19 cellular contexts compared by ENCODE assay signal in genomic region chr12:68233498-68233897, GRCh38. TPM values are rescaled to one million over a fixed set of nuclear protein-coding genes. Genes with fewer than 3 reads are reported as not detected.
DNase-seq lines count a peak whose midpoint lies in the region; ATAC-seq and TF ChIP-seq lines count a peak whose summit lies in the region.
"Had no signal": no experiment of that assay in that cellular context is flagged by ENCODE, and none has a peak within 500 bp of the region (broad histone marks: within the 10 kb centered on the region; RNA-seq: fewer than 3 reads in every experiment).

No MANE protein-coding gene starts in this region.

- H4K5ac ChIP-seq in H9 (ENCODE audit: insufficient read length, low read depth, low read length) (no peak overlapping the region), mesendoderm (ENCODE audit: low read length) (no peak overlapping the region)

- H3K36me3 ChIP-seq in mesendoderm (ENCODE audit: control insufficient read depth, insufficient read depth, low read length) = no peaks in the 10 kb centered on the region
- no peaks in the 10 kb centered on the region for H3K36me3 ChIP-seq in MM.1S (replicated peaks; ENCODE audit: insufficient read depth, low read length)

- H4K91ac ChIP-seq in H9 (ENCODE audit: insufficient read length, low read depth, low read length) = no peak overlapping the region

- intact Hi-C loops in activated CD4-positive, alpha-beta T cell treated with anti-CD3 and anti-CD28 coated beads, Interleukin-2, amount 10 ng/mL, durations not matched to agents 24 days and 14 days (cut with micrococcal nuclease) = no loop called here

- no peak overlapping the region for H3T11ph ChIP-seq in H9 (ENCODE audit: low read length)

- no peak overlapping the region for H3K4ac ChIP-seq in H9 (ENCODE audit: low read depth, low read length)
- H3K4ac ChIP-seq in mesendoderm (ENCODE audit: low read depth, low read length) = no peak overlapping the region

- H3K9me3 Mint-ChIP-seq in activated CD4-positive, alpha-beta T cell treated with anti-CD3 and anti-CD28 coated beads, Interleukin-2, amount 10 ng/mL, durations not matched to agents 24 days and 14 days = peaks cover 6% of the 10 kb centered on the region
- no peaks in the 10 kb centered on the region for H3K9me3 Mint-ChIP-seq in H9
- H3K9me3 Mint-ChIP-seq in effector memory CD8-positive, alpha-beta T cell = no peaks in the 10 kb centered on the region
- H3K9me3 Mint-ChIP-seq: CD4-positive, alpha-beta memory T cell had no signal

- H3K27me3 Mint-ChIP-seq in activated CD4-positive, alpha-beta T cell treated with anti-CD3 and anti-CD28 coated beads, Interleukin-2, amount 10 ng/mL, durations not matched to agents 24 days and 14 days = no peaks in the 10 kb centered on the region
- no peaks in the 10 kb centered on the region for H3K27me3 Mint-ChIP-seq in H9 (ENCODE audit: low read depth)
- H3K27me3 Mint-ChIP-seq in effector memory CD8-positive, alpha-beta T cell = no peaks in the 10 kb centered on the region
- H3K27me3 Mint-ChIP-seq: CD4-positive, alpha-beta memory T cell had no signal

- H2AK5ac ChIP-seq in H9 (ENCODE audit: insufficient read length, low read length) (no peak overlapping the region), mesendoderm (ENCODE audit: low read length) (no peak overlapping the region)

- H4K20me1 ChIP-seq in H9 (ENCODE audit: control insufficient read depth, insufficient read depth, insufficient read length) (no peaks in the 10 kb centered on the region), MM.1S (ENCODE audit: insufficient read depth, low read length) (no peaks in the 10 kb centered on the region)

- H3K4me1 ChIP-seq in H9 (ENCODE audit: insufficient read depth, low read length) = no peaks in the 10 kb centered on the region
- H3K4me1 ChIP-seq in mesendoderm (ENCODE audit: control insufficient read depth, low read depth, low read length) = peaks cover 6% of the 10 kb centered on the region
- peaks cover 13% of the 10 kb centered on the region for H3K4me1 ChIP-seq in MM.1S (ENCODE audit: low read length)
- H3K4me1 ChIP-seq: Caco-2 had no signal

- WGBS in H9 (ENCODE audit: extremely low coverage, insufficient read length, low lambda C conversion rate) = no CpG with 5 or more reads among the region's 5 CpGs
- no CpG with 5 or more reads among the region's 5 CpGs for WGBS in mesendoderm (ENCODE audit: extremely low coverage, insufficient coverage, low lambda C conversion rate)

- no peaks in the 10 kb centered on the region for H3K79me1 ChIP-seq in H9 (ENCODE audit: insufficient read depth, low read depth, low read length, poor library complexity, severe bottlenecking)
- H3K79me1 ChIP-seq in mesendoderm (ENCODE audit: low read length) = no peaks in the 10 kb centered on the region

- H3K9ac ChIP-seq in H9 (ENCODE audit: extremely low read depth, insufficient read length, low read length) (no peak overlapping the region), mesendoderm (ENCODE audit: low read length) (no peak overlapping the region), MM.1S (ENCODE audit: low read length) (no peak overlapping the region)
- H3K9ac ChIP-seq: GM23248 had no signal

- no peak overlapping the region for H2BK5ac ChIP-seq in H9 (ENCODE audit: insufficient read length, low read length)
- no peak overlapping the region for H2BK5ac ChIP-seq in mesendoderm (ENCODE audit: low read length)

- TF ChIP-seq CTCF in H9 (conservative IDR thresholded peaks at IDR 0.05) (0 out of 3 replicates have a peak, but pooled peaks have one; percentile 10), MM.1S (IDR thresholded peaks at IDR 0.05; ENCODE audit: low read length) (no peak)

- H3K4me1 Mint-ChIP-seq in activated CD4-positive, alpha-beta T cell treated with anti-CD3 and anti-CD28 coated beads, Interleukin-2, amount 10 ng/mL, durations not matched to agents 24 days and 14 days = peaks cover 59% of the 10 kb centered on the region
- H3K4me1 Mint-ChIP-seq in H9 = peaks cover 7% of the 10 kb centered on the region in 2 experiments; a peak in 3 of 4 replicates
- H3K4me1 Mint-ChIP-seq in effector memory CD8-positive, alpha-beta T cell (ENCODE audit: low read depth in 2 of 2) = peaks cover 10 to 20% of the 10 kb centered on the region in 2 donors

- peak; percentile 33 for ATAC-seq in effector memory CD8-positive, alpha-beta T cell (replicated peaks)
- ATAC-seq: A549 had no signal

- H3K18ac ChIP-seq in H9 (ENCODE audit: insufficient read length, low read depth, low read length) = no peak overlapping the region
- no peak overlapping the region for H3K18ac ChIP-seq in mesendoderm (ENCODE audit: low read length)

- H3K27ac ChIP-seq in H9 (ENCODE audit: insufficient read length, low read depth, low read length) (no peak overlapping the region), mesendoderm (ENCODE audit: low read depth, low read length) (no peak overlapping the region), MM.1S (ENCODE audit: low read length) (no peak overlapping the region)
- H3K27ac ChIP-seq: A549, GM23248 had no signal

- no peak overlapping the region for H3K4me3 Mint-ChIP-seq in activated CD4-positive, alpha-beta T cell treated with anti-CD3 and anti-CD28 coated beads, Interleukin-2, amount 10 ng/mL, durations not matched to agents 24 days and 14 days
- H3K4me3 Mint-ChIP-seq in H9 = no peak overlapping the region
- no peak overlapping the region for H3K4me3 Mint-ChIP-seq in effector memory CD8-positive, alpha-beta T cell

- no peak overlapping the region for H2BK20ac ChIP-seq in H9 (ENCODE audit: low read depth, low read length, poor library complexity, severe bottlenecking)

- H2BK12ac ChIP-seq in H9 (ENCODE audit: insufficient read length, low read depth, low read length) = no peak overlapping the region

- H3K36me3 Mint-ChIP-seq in activated CD4-positive, alpha-beta T cell treated with anti-CD3 and anti-CD28 coated beads, Interleukin-2, amount 10 ng/mL, durations not matched to agents 24 days and 14 days (ENCODE audit: low read depth) = peaks cover 10% of the 10 kb centered on the region
- H3K36me3 Mint-ChIP-seq in H9 (ENCODE audit: insufficient read depth in 1 of 3, low read depth in 3 of 3) = no peaks in the 10 kb centered on the region
- H3K36me3 Mint-ChIP-seq in effector memory CD8-positive, alpha-beta T cell (ENCODE audit: insufficient read depth) = no peaks in the 10 kb centered on the region

- H3K4me2 ChIP-seq in H9 (ENCODE audit: insufficient read depth, insufficient read length, low read length) (no peak overlapping the region), mesendoderm (ENCODE audit: low read length) (no peak overlapping the region), MM.1S (ENCODE audit: low read depth, low read length) (no peak overlapping the region)
- H3K4me2 ChIP-seq: A549 had no signal

- H2AFZ ChIP-seq in H9 (ENCODE audit: low read length) (no peak overlapping the region), MM.1S (ENCODE audit: low read length) (no peak overlapping the region)
- H2AFZ ChIP-seq: GM23248 had no signal

- H2BK15ac ChIP-seq in H9 (ENCODE audit: low read depth, low read length) = no peak overlapping the region
- no peak overlapping the region for H2BK15ac ChIP-seq in mesendoderm (replicated peaks; ENCODE audit: low read depth)

- H3K27ac Mint-ChIP-seq in activated CD4-positive, alpha-beta T cell treated with anti-CD3 and anti-CD28 coated beads, Interleukin-2, amount 10 ng/mL, durations not matched to agents 24 days and 14 days = no peak overlapping the region
- no peak overlapping the region for H3K27ac Mint-ChIP-seq in H9
- peak overlapping the region in 1 of 2 donors; percentile 69 for H3K27ac Mint-ChIP-seq in effector memory CD8-positive, alpha-beta T cell

- no peak overlapping the region for H4K8ac ChIP-seq in H9 (replicated peaks; ENCODE audit: insufficient read length, low read depth, low read length)
- no peak overlapping the region for H4K8ac ChIP-seq in mesendoderm (ENCODE audit: low read depth, low read length)

- peak; percentile 51 for DNase-seq in activated CD4-positive, alpha-beta T cell treated with anti-CD3 and anti-CD28 coated beads, Interleukin-2, amount 10 ng/mL, durations not matched to agents 24 days and 14 days
- DNase-seq in activated CD4-positive, alpha-beta T cell treated with anti-CD3 and anti-CD28 coated beads for 48 hours = no peak
- DNase-seq in H9 (no peak), mesendoderm (peak; percentile 82), globus pallidus (ENCODE audit: low spot score) (no peak), MM.1S (no peak)
- no peak for DNase-seq in effector memory CD8-positive, alpha-beta T cell
- DNase-seq in stimulated activated CD4-positive, alpha-beta T cell treated with anti-CD3 and anti-CD28 coated beads, Interleukin-2, amount 100 ng/mL, for 24 hours = no peak
- DNase-seq: 8988T, ACHN, C1 segment of cervical spinal cord, Caco-2, DMS153, DND-41, GM23248, HCEC 1CT had no signal

- H3F3A ChIP-seq in MM.1S (ENCODE audit: insufficient read depth, low read length) = no peaks in the 10 kb centered on the region

- H2BK120ac ChIP-seq in H9 (ENCODE audit: low read depth, low read length, poor library complexity, severe bottlenecking) = no peak overlapping the region
- H2BK120ac ChIP-seq in mesendoderm (ENCODE audit: low read depth, low read length) = no peak overlapping the region

- H3K9me2 ChIP-seq in MM.1S (replicated peaks; ENCODE audit: insufficient read depth, low read length) = no peaks in the 10 kb centered on the region

- H3K14ac ChIP-seq in H9 (ENCODE audit: insufficient read depth, low read length) = no peak overlapping the region

- H3K23ac ChIP-seq in H9 (ENCODE audit: insufficient read length, low read depth, low read length) (no peak overlapping the region), mesendoderm (ENCODE audit: low read length) (no peak overlapping the region)

- H3K27me3 ChIP-seq in H9 (ENCODE audit: insufficient read depth, low read length) (no peaks in the 10 kb centered on the region), mesendoderm (ENCODE audit: insufficient read depth, low read length, poor library complexity) (no peaks in the 10 kb centered on the region), MM.1S (replicated peaks; ENCODE audit: insufficient read depth, low read length) (no peaks in the 10 kb centered on the region)

- H3K56ac ChIP-seq in H9 (ENCODE audit: insufficient read length, low read depth, low read length) = no peak overlapping the region
- H3K56ac ChIP-seq in mesendoderm (ENCODE audit: low read length) = no peak overlapping the region

- no peaks in the 10 kb centered on the region for H3K79me2 ChIP-seq in H9 (ENCODE audit: insufficient read depth, low read length)
- no peaks in the 10 kb centered on the region for H3K79me2 ChIP-seq in mesendoderm (ENCODE audit: control insufficient read depth, insufficient read depth, low read length)
- no peaks in the 10 kb centered on the region for H3K79me2 ChIP-seq in MM.1S (ENCODE audit: low read length)

- H3K9me3 ChIP-seq in H9 (ENCODE audit: control insufficient read depth, low read depth, low read length) (no peaks in the 10 kb centered on the region), MM.1S (replicated peaks; ENCODE audit: insufficient read depth, low read length) (no peaks in the 10 kb centered on the region)
- H3K9me3 ChIP-seq: A549, Caco-2 had no signal

- H3K4me3 ChIP-seq in mesendoderm (ENCODE audit: low read length) = no peak overlapping the region
- no peak overlapping the region for H3K4me3 ChIP-seq in MM.1S (ENCODE audit: low read length)
- H3K4me3 ChIP-seq: A549, GM23248 had no signal

- no peaks in the 10 kb centered on the region for H3K23me2 ChIP-seq in H9 (ENCODE audit: insufficient read length, low read depth, low read length, poor library complexity, severe bottlenecking)

RNA-seq across cellular contexts. Expression of gene IL26, which starts 7.9 kb away (rescaled TPM):
- total RNA-seq in activated CD4-positive, alpha-beta T cell treated with anti-CD3 and anti-CD28 coated beads, Interleukin-2, amount 10 ng/mL, durations not matched to agents 24 days and 14 days = 6.9 and 7.7 TPM in 2 replicates
- total RNA-seq in H9 (2021) = not detected in 2 replicates
- not detected for polyA plus RNA-seq in mesendoderm (2013, experiment 1 of 2)
- polyA plus RNA-seq in mesendoderm (2013, experiment 2 of 2) = not detected
- total RNA-seq: Caco-2; CD4-positive, alpha-beta memory T cell; GM23248 had no signal
- polyA plus RNA-seq: A549, BJ, GM23248 had no signal

RNA-seq across cellular contexts. Expression of gene IL22, which starts 19.9 kb away (rescaled TPM):
- 2.4 and 3.1 TPM in 2 replicates for total RNA-seq in activated CD4-positive, alpha-beta T cell treated with anti-CD3 and anti-CD28 coated beads, Interleukin-2, amount 10 ng/mL, durations not matched to agents 24 days and 14 days
- total RNA-seq in H9 (2021) = not detected in 2 replicates
- not detected for polyA plus RNA-seq in mesendoderm (2013, experiment 1 of 2)
- polyA plus RNA-seq in mesendoderm (2013, experiment 2 of 2) = not detected
- total RNA-seq: Caco-2; CD4-positive, alpha-beta memory T cell; GM23248 had no signal
- polyA plus RNA-seq: A549, BJ, GM23248 had no signal

Comparison
In these comparisons a context has a peak if more than half of its experiments do, and no peak if none do; other contexts are left out.
1. DNase-seq: peak in activated CD4-positive, alpha-beta T cell treated with anti-CD3 and anti-CD28 coated beads, Interleukin-2, amount 10 ng/mL, durations not matched to agents 24 days and 14 days (single experiment) and mesendoderm (single experiment); none in activated CD4-positive, alpha-beta T cell treated with anti-CD3 and anti-CD28 coated beads for 48 hours (single experiment), H9 (single experiment), effector memory CD8-positive, alpha-beta T cell (0 of 3), globus pallidus (single experiment), MM.1S (single experiment) and stimulated activated CD4-positive, alpha-beta T cell treated with anti-CD3 and anti-CD28 coated beads, Interleukin-2, amount 100 ng/mL, for 24 hours (0 of 2).